In genomic region chr3:188284455-188285212, GRCh38 we compare ENCODE assay signal across 10 cellular contexts.
DNase-seq lines count a peak whose midpoint lies in the region; ATAC-seq and TF ChIP-seq lines count a peak whose summit lies in the region.
"Had no signal": no experiment of that assay in that cellular context is flagged by ENCODE, and none has a peak within 500 bp of the region (broad histone marks: within the 10 kb centered on the region; RNA-seq: fewer than 3 reads in every experiment).

No MANE protein-coding gene starts in this region.

- H3K36me3 Mint-ChIP-seq in H9 (ENCODE audit: insufficient read depth in 1 of 3, low read depth in 3 of 3): no peaks in the 10 kb centered on the region
- H3K36me3 Mint-ChIP-seq in endothelial cell (ENCODE audit: low read depth, unreplicated experiment): peaks cover 5% of the 10 kb centered on the region

- H3K18ac ChIP-seq in H9 (ENCODE audit: insufficient read length, low read depth, low read length): no peak overlapping the region

- peaks cover 0 to 10% (median 0%) of the 10 kb centered on the region in 4 donors for H3K36me3 ChIP-seq in esophagus muscularis mucosa
- H3K36me3 ChIP-seq: lower lobe of right lung, MG63 had no signal

- intact Hi-C loops in esophagus muscularis mucosa (cut with DNase I): no loop called here

- H4K20me1 ChIP-seq in H9 (ENCODE audit: control insufficient read depth, insufficient read depth, insufficient read length): no peaks in the 10 kb centered on the region

- H2BK15ac ChIP-seq in H9 (ENCODE audit: low read depth, low read length): no peak overlapping the region

- H4K91ac ChIP-seq in H9 (ENCODE audit: insufficient read length, low read depth, low read length): no peak overlapping the region

- H3K79me1 ChIP-seq in H9 (ENCODE audit: insufficient read depth, low read depth, low read length, poor library complexity, severe bottlenecking): no peaks in the 10 kb centered on the region

- no CpG with 5 or more reads among the region's 9 CpGs for WGBS in H9 (ENCODE audit: extremely low coverage, insufficient read length, low lambda C conversion rate)
- 60% methylated on average over 9 of the region's 9 CpGs for WGBS in esophagus muscularis mucosa

- ATAC-seq in GM21723 (IDR thresholded peaks at IDR 0.05; ENCODE audit: unreplicated experiment) (no peak), HG03139 (IDR thresholded peaks at IDR 0.05; ENCODE audit: unreplicated experiment) (no peak)
- ATAC-seq: lower lobe of right lung had no signal

- no peak overlapping the region for H3K23ac ChIP-seq in H9 (ENCODE audit: insufficient read length, low read depth, low read length)

- H3K4me1 ChIP-seq in H9 (ENCODE audit: insufficient read depth, low read length) (peaks cover 3% of the 10 kb centered on the region; the same call in 1 of the 2 replicates), esophagus muscularis mucosa (peaks cover 75 to 100% (median 95%) of the 10 kb centered on the region in 4 donors)

- TF ChIP-seq POLR2A in esophagus muscularis mucosa (IDR thresholded peaks at IDR 0.05; ENCODE audit: low read depth): no peak

- H2BK5ac ChIP-seq in H9 (ENCODE audit: insufficient read length, low read length): no peak overlapping the region

- H3K9ac ChIP-seq in H9 (ENCODE audit: extremely low read depth, insufficient read length, low read length): no peak overlapping the region

- no peak overlapping the region for H2AFZ ChIP-seq in H9 (ENCODE audit: low read length)

- no peaks in the 10 kb centered on the region for H3K9me3 Mint-ChIP-seq in H9
- no peaks in the 10 kb centered on the region for H3K9me3 Mint-ChIP-seq in endothelial cell (ENCODE audit: unreplicated experiment)

- H3K27ac Mint-ChIP-seq in H9 (peak overlapping the region in 1 of 3 experiments; percentile 5; a peak in 1 of 7 replicates), endothelial cell (ENCODE audit: unreplicated experiment) (no peak overlapping the region)

- H3K27me3 ChIP-seq in H9 (ENCODE audit: insufficient read depth, low read length): no peaks in the 10 kb centered on the region
- H3K27me3 ChIP-seq in esophagus muscularis mucosa: no peaks in the 10 kb centered on the region
- H3K27me3 ChIP-seq: MG63 had no signal

- H3T11ph ChIP-seq in H9 (ENCODE audit: low read length): no peak overlapping the region

- H3K27ac ChIP-seq in H9 (ENCODE audit: insufficient read length, low read depth, low read length) (no peak overlapping the region), esophagus muscularis mucosa (replicated peaks in 1 of 4) (peak overlapping the region; percentile 82 to 98 (median 91))

- no peak overlapping the region for H2AK5ac ChIP-seq in H9 (ENCODE audit: insufficient read length, low read length)

- H3K9me3 ChIP-seq in H9 (ENCODE audit: control insufficient read depth, low read depth, low read length) (no peaks in the 10 kb centered on the region), esophagus muscularis mucosa (no peaks in the 10 kb centered on the region)
- H3K9me3 ChIP-seq: lower lobe of right lung had no signal

- DNase-seq in H9 (no peak), esophagus muscularis mucosa (ENCODE audit: extremely low spot score) (no peak), endothelial cell (ENCODE audit: low spot score) (no peak), Ammon's horn (ENCODE audit: low spot score) (no peak)
- DNase-seq in activated CD4-positive, alpha-beta T cell treated with anti-CD3 and anti-CD28 coated beads, Interleukin-2, amount 50 U/mL, for 48 hours: peak; percentile 59 to 73
- peak; percentile 48 to 51 for DNase-seq in stimulated activated CD4-positive, alpha-beta T cell treated with anti-CD3 and anti-CD28 coated beads, Interleukin-2, amount 100 ng/mL, for 48 hours
- DNase-seq: lower lobe of right lung, MG63 had no signal

- peaks cover 1% of the 10 kb centered on the region; the same call in 1 of the 2 replicates for H3K79me2 ChIP-seq in H9 (ENCODE audit: insufficient read depth, low read length)

- H3K4me1 Mint-ChIP-seq in H9 (peaks cover 14 to 21% of the 10 kb centered on the region in 2 experiments), endothelial cell (ENCODE audit: unreplicated experiment) (peaks cover 15% of the 10 kb centered on the region)

- H3K4me3 ChIP-seq in esophagus muscularis mucosa: no peak overlapping the region
- H3K4me3 ChIP-seq: lower lobe of right lung, MG63 had no signal

- no peak overlapping the region for H3K4me3 Mint-ChIP-seq in H9
- H3K4me3 Mint-ChIP-seq in endothelial cell (ENCODE audit: unreplicated experiment): no peak overlapping the region

- H3K27me3 Mint-ChIP-seq in H9 (ENCODE audit: low read depth) (no peaks in the 10 kb centered on the region), endothelial cell (ENCODE audit: unreplicated experiment) (peaks cover 1% of the 10 kb centered on the region)

- H3K56ac ChIP-seq in H9 (ENCODE audit: insufficient read length, low read depth, low read length): no peak overlapping the region

- TF ChIP-seq CTCF in H9 (conservative IDR thresholded peaks at IDR 0.05) (no peak), esophagus muscularis mucosa (IDR thresholded peaks at IDR 0.05) (no peak), endothelial cell (IDR thresholded peaks at IDR 0.05; ENCODE audit: unreplicated experiment) (no peak)

- no peak overlapping the region for H3K4me2 ChIP-seq in H9 (ENCODE audit: insufficient read depth, insufficient read length, low read length)

- peak overlapping the region; percentile 52 for H2BK12ac ChIP-seq in H9 (ENCODE audit: insufficient read length, low read depth, low read length)

- H4K8ac ChIP-seq in H9 (replicated peaks; ENCODE audit: insufficient read length, low read depth, low read length): peak overlapping the region; percentile 69

- no peak overlapping the region for H2BK120ac ChIP-seq in H9 (ENCODE audit: low read depth, low read length, poor library complexity, severe bottlenecking)

- H3K14ac ChIP-seq in H9 (ENCODE audit: insufficient read depth, low read length): no peak overlapping the region

- H3K4ac ChIP-seq in H9 (ENCODE audit: low read depth, low read length): no peak overlapping the region

- H2BK20ac ChIP-seq in H9 (ENCODE audit: low read depth, low read length, poor library complexity, severe bottlenecking): no peak overlapping the region

- TF ChIP-seq EP300 in esophagus muscularis mucosa (IDR thresholded peaks at IDR 0.05): no peak

- peak overlapping the region; percentile 47 for H4K5ac ChIP-seq in H9 (ENCODE audit: insufficient read length, low read depth, low read length)

- no peaks in the 10 kb centered on the region for H3K23me2 ChIP-seq in H9 (ENCODE audit: insufficient read length, low read depth, low read length, poor library complexity, severe bottlenecking)

Comparison
In these comparisons a context has a peak if more than half of its experiments do, and no peak if none do; other contexts are left out.
1. DNase-seq: peak in activated CD4-positive, alpha-beta T cell treated with anti-CD3 and anti-CD28 coated beads, Interleukin-2, amount 50 U/mL, for 48 hours (2 of 2) and stimulated activated CD4-positive, alpha-beta T cell treated with anti-CD3 and anti-CD28 coated beads, Interleukin-2, amount 100 ng/mL, for 48 hours (2 of 2); none in H9 (single experiment), esophagus muscularis mucosa (single experiment), endothelial cell (single experiment) and Ammon's horn (single experiment).